Comparison of ENCODE assay signal across 27 cellular contexts in the genomic region with DNA sequence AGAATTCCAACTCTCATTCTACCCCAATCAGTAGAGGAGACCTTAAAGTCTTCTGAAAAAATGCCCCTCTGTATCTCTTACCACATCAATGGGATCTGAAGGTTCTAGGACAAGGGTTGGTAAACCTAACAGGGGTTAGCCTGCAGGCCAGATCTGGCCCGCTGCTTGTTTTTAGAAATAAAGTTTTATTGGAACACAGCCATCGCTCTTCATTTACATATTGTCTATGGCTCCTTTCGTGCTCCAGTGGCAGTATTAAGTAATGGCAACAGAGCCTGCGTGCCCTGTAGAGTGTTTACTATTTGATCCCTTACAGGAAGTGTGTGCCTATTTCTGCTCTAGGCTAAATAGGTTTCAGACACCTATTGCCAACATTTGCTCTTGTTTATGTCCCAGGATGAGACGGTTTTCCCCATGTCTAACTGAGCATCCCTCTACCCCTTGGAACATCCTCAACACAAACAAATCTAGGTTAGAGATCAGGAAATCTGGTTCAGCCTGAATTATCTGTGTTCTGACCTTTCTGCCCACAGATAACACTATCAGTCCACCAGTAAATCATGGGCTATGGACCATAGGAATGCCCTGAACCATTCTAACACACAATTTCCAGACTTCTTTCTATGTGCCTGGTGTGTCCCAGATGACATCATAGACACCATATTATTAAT.
"Had no signal": no experiment of that assay in that cellular context is flagged by ENCODE, and none has a peak within 500 bp of the region (broad histone marks: within the 10 kb centered on the region; RNA-seq: fewer than 3 reads in every experiment).

No MANE protein-coding gene starts in this region.

- H3K27ac ChIP-seq: brain microvascular endothelial cell, coronary artery, dorsolateral prefrontal cortex had no signal

- DNase-seq: activated CD4-positive, alpha-beta memory T cell treated with anti-CD3 and anti-CD28 coated beads, Interleukin-2, amount 10 ng/mL, durations not matched to agents 7 days and 5 days; activated CD4-positive, alpha-beta T cell treated with anti-CD3 and anti-CD28 coated beads for 1 hour; activated CD4-positive, alpha-beta T cell treated with anti-CD3 and anti-CD28 coated beads for 4 hours; activated CD4-positive, alpha-beta T cell treated with anti-CD3 and anti-CD28 coated beads, Interleukin-2, amount 10 ng/mL, durations not matched to agents 7 days and 5 days; activated CD4-positive, alpha-beta T cell treated with anti-CD3 and anti-CD28 coated beads, Interleukin-2, amount 50 U/mL, for 4 hours; activated CD4-positive, CD25-positive, alpha-beta regulatory T cell; activated CD8-positive, alpha-beta memory T cell treated with anti-CD3 and anti-CD28 coated beads, Interleukin-2, amount 50 U/mL, for 48 hours; activated gamma-delta T cell; activated naive CD4-positive, alpha-beta T cell; activated naive CD4-positive, alpha-beta T cell treated with anti-CD3 and anti-CD28 coated beads, Interleukin-2, amount 10 ng/mL, durations not matched to agents 7 days and 5 days; activated naive CD8-positive, alpha-beta T cell treated with anti-CD3 and anti-CD28 coated beads, Interleukin-2, amount 10 ng/mL, durations not matched to agents 7 days and 5 days; activated T-cell treated with anti-CD3 and anti-CD28 coated beads for 4 hours; activated T-cell treated with anti-CD3 and anti-CD28 coated beads, Interleukin-2, amount 50 U/mL, for 24 hours; activated T-cell treated with anti-CD3 and anti-CD28 coated beads, Interleukin-2, amount 50 U/mL, for 72 hours; brain microvascular endothelial cell; dorsolateral prefrontal cortex; effector memory CD4-positive, alpha-beta T cell; endodermal cell; foreskin fibroblast; head of caudate nucleus; T-helper 2 cell had no signal

- FAIRE-seq: astrocyte, bronchial epithelial cell, frontal cortex had no signal

- H3K36me3 ChIP-seq: brain microvascular endothelial cell had no signal

- H3K4me3 ChIP-seq: coronary artery, dorsolateral prefrontal cortex had no signal

- ATAC-seq: activated naive CD4-positive, alpha-beta T cell treated with anti-CD3 and anti-CD28 coated beads, Interleukin-2, amount 50 U/mL, for 72 hours; activated T-cell treated with anti-CD3 and anti-CD28 coated beads, Interleukin-2, amount 50 U/mL, for 72 hours; esophagus mucosa had no signal

- H3K27me3 ChIP-seq: brain microvascular endothelial cell, dorsolateral prefrontal cortex had no signal
